Comparison of ENCODE assay signal across 8 cellular contexts in genomic region chr10:102678842-102679289, GRCh38. TPM values are rescaled to one million over a fixed set of nuclear protein-coding genes. Genes with fewer than 3 reads are reported as not detected.
A peak's percentile ranks its signal among the peaks of the same experiment; 100 is the strongest.
DNase-seq lines count a peak whose midpoint lies in the region; ATAC-seq and TF ChIP-seq lines count a peak whose summit lies in the region.

No MANE protein-coding gene starts in this region.

- TF ChIP-seq CTCF in right lobe of liver (IDR thresholded peaks at IDR 0.05): peak; percentile 53 to 71 (median 66)
- peak; percentile 48 to 59 (median 54) for TF ChIP-seq CTCF in transverse colon (IDR thresholded peaks at IDR 0.05)

- intact Hi-C loops in dendritic cell treated with granulocyte-macrophage colony-stimulating factor and Interleukin-4, amounts not matched to agents 40 ng/mL and 50 ng/mL, for 4 days (cut with micrococcal nuclease): loop anchor here (2.0 kb wide), 1 partner anchor 34 kb away; no protein-coding TSS in a partner anchor
- intact Hi-C loops in right lobe of liver (cut with DNase I) (no loop called here), transverse colon (cut with DNase I; ENCODE audit: low total_unique reads) (no loop called here)

- DNase-seq in C1 segment of cervical spinal cord (lab: John Stamatoyannopoulos, UW): peak in 11 of 14 donors; percentile 38 to 86 (median 79)
- peak; percentile 39 for DNase-seq in HCEC 1CT
- peak; percentile 65 for DNase-seq in NOMO-1 treated with DMSO at 0.1 percent for 48 hours (lab: John Stamatoyannopoulos, UW; ENCODE audit: unreplicated experiment)
- peak; percentile 68 to 79 (median 79) for DNase-seq in right lobe of liver
- peak; percentile 71 for DNase-seq in transverse colon
- DNase-seq in DMS114 treated with DMSO at 0.1 percent for 48 hours (lab: John Stamatoyannopoulos, UW; ENCODE audit: unreplicated experiment): no peak
- no peak for DNase-seq in stimulated activated CD4-positive, alpha-beta T cell treated with anti-CD3 and anti-CD28 coated beads, Interleukin-4, amount 100 ng/mL, for 1 hour

- H3K9me3 ChIP-seq in right lobe of liver (no peaks in the 10 kb centered on the region), transverse colon (no peaks in the 10 kb centered on the region)

- TF ChIP-seq POLR2A in right lobe of liver (IDR thresholded peaks at IDR 0.05) (no peak), transverse colon (IDR thresholded peaks at IDR 0.05) (no peak)

- H3K27ac Mint-ChIP-seq in dendritic cell treated with granulocyte-macrophage colony-stimulating factor and Interleukin-4, amounts not matched to agents 40 ng/mL and 50 ng/mL, for 4 days: peak overlapping the region; percentile 94

- H3K4me3 ChIP-seq in right lobe of liver: peak overlapping the region in 1 of 3 donors; percentile 36
- H3K4me3 ChIP-seq in transverse colon: no peak overlapping the region

- H3K27ac ChIP-seq in right lobe of liver (no peak overlapping the region), transverse colon (no peak overlapping the region)

- ATAC-seq in right lobe of liver: peak; percentile 82 to 87 (median 84)

- H3K9me3 Mint-ChIP-seq in dendritic cell treated with granulocyte-macrophage colony-stimulating factor and Interleukin-4, amounts not matched to agents 40 ng/mL and 50 ng/mL, for 4 days: no peaks in the 10 kb centered on the region

- in situ Hi-C loops in transverse colon (cut with MboI; ENCODE audit: low pct_ligation_motif_present in 1 of 4, low pct_unique_long_range_greater_than_20kb in 1 of 4, low sequenced_read_pairs in 3 of 4): no loop called here

- peaks cover 57% of the 10 kb centered on the region for H3K4me1 Mint-ChIP-seq in dendritic cell treated with granulocyte-macrophage colony-stimulating factor and Interleukin-4, amounts not matched to agents 40 ng/mL and 50 ng/mL, for 4 days (ENCODE audit: low read depth)

- H3K36me3 ChIP-seq in right lobe of liver (no peaks in the 10 kb centered on the region), transverse colon (no peaks in the 10 kb centered on the region)

- WGBS in right lobe of liver (ENCODE audit: insufficient coverage, low coverage, low lambda C conversion rate, missing lambda C conversion rate): 10% methylated on average over 3 of the region's 9 CpGs
- 18% methylated on average over 5 of the region's 9 CpGs; no CpG with 5 or more reads in 1 of the 2 donors for WGBS in transverse colon (ENCODE audit: low coverage in 1 of 2), 2 donors

- H3K27me3 ChIP-seq in right lobe of liver: no peaks in the 10 kb centered on the region
- no peaks in the 10 kb centered on the region for H3K27me3 ChIP-seq in transverse colon

- no peaks in the 10 kb centered on the region for H3K27me3 Mint-ChIP-seq in dendritic cell treated with granulocyte-macrophage colony-stimulating factor and Interleukin-4, amounts not matched to agents 40 ng/mL and 50 ng/mL, for 4 days

- peak overlapping the region; percentile 63 for H3K4me3 Mint-ChIP-seq in dendritic cell treated with granulocyte-macrophage colony-stimulating factor and Interleukin-4, amounts not matched to agents 40 ng/mL and 50 ng/mL, for 4 days

- no peak for TF ChIP-seq EP300 in transverse colon (IDR thresholded peaks at IDR 0.05; ENCODE audit: low read depth)

- H3K4me1 ChIP-seq in right lobe of liver (peaks cover 0 to 20% (median 0%) of the 10 kb centered on the region in 4 donors), transverse colon (peaks cover 15 to 49% (median 28%) of the 10 kb centered on the region in 4 donors)

- peaks cover 37% of the 10 kb centered on the region for H3K36me3 Mint-ChIP-seq in dendritic cell treated with granulocyte-macrophage colony-stimulating factor and Interleukin-4, amounts not matched to agents 40 ng/mL and 50 ng/mL, for 4 days (ENCODE audit: low read depth)

RNA-seq across cellular contexts. Expression of gene TRIM8, which starts 34.6 kb away (rescaled TPM):
- 10 to 100 TPM; 34.7 to 99.8 (median 41.2) TPM for total RNA-seq in right lobe of liver
- total RNA-seq in transverse colon: 100 to 1,000 TPM in 1 of 4 donors, 10 to 100 TPM in 3; 59.1 to 108 (median 66.8) TPM

RNA-seq across cellular contexts. Expression of gene ARL3, which starts 35.3 kb away (rescaled TPM):
- 1 to 10 TPM; 1.1 to 3.3 (median 2.3) TPM for total RNA-seq in right lobe of liver
- 1 to 10 TPM; 2.2 to 3.4 (median 2.8) TPM for total RNA-seq in transverse colon

RNA-seq across cellular contexts. Expression of gene SFXN2, which starts 35.6 kb away (rescaled TPM):
- total RNA-seq in right lobe of liver: 10 to 100 TPM in 4 of 6 experiments, 1 to 10 TPM in 2; 7.1 to 29.7 (median 16.5) TPM
- 10 to 100 TPM in 2 of 4 donors, 1 to 10 TPM in 2; 2.1 to 64.9 (median 7.3) TPM for total RNA-seq in transverse colon

Comparison
In these comparisons a context has a peak if more than half of its experiments do, and no peak if none do; other contexts are left out.
1. DNase-seq: peak in C1 segment of cervical spinal cord (11 of 14), HCEC 1CT (single experiment), NOMO-1 treated with DMSO at 0.1 percent for 48 hours (single experiment), right lobe of liver (3 of 3) and transverse colon (single experiment); none in DMS114 treated with DMSO at 0.1 percent for 48 hours (single experiment) and stimulated activated CD4-positive, alpha-beta T cell treated with anti-CD3 and anti-CD28 coated beads, Interleukin-4, amount 100 ng/mL, for 1 hour (single experiment).